Comparison of ENCODE assay signal across 18 cellular contexts in the genomic region with DNA sequence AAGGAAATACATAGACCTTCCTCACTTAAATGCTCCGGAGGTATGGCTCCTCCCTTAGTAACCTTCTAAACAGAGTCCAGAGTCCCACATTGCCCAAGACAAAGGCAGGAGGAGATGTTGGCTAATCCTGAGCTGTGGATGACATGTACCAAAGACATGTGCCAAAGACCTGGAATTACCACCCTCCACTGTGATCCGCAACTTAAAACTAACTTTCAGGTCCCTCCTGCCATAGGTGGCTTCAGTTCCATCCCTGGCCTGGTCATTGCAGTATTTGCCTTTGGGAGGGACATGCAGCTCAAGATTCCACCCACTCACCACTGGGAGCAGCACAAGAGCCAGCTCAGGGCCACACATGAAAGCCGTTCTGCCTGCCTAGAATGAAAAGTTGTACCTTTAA. TPM values are rescaled to one million over a fixed set of nuclear protein-coding genes. Genes with fewer than 3 reads are reported as not detected.
DNase-seq lines count a peak whose midpoint lies in the region; ATAC-seq and TF ChIP-seq lines count a peak whose summit lies in the region.
"Had no signal": no experiment of that assay in that cellular context is flagged by ENCODE, and none has a peak within 500 bp of the region (broad histone marks: within the 10 kb centered on the region; RNA-seq: fewer than 3 reads in every experiment).

No MANE protein-coding gene starts in this region.

- H3K36me3 ChIP-seq in Loucy (ENCODE audit: insufficient read depth, low read length): no peaks in the 10 kb centered on the region
- H3K36me3 ChIP-seq in right lobe of liver: no peaks in the 10 kb centered on the region
- peaks cover 0 to 6% (median 0%) of the 10 kb centered on the region in 4 donors for H3K36me3 ChIP-seq in transverse colon
- no peaks in the 10 kb centered on the region for H3K36me3 ChIP-seq in lower lobe of right lung
- H3K36me3 ChIP-seq: BLaER1, suprapubic skin had no signal

- no peaks in the 10 kb centered on the region for H3K4me1 Mint-ChIP-seq in activated CD8-positive, alpha-beta T cell treated with anti-CD3 and anti-CD28 coated beads for 36 hours (ENCODE audit: low read depth)
- H3K4me1 Mint-ChIP-seq: central memory CD8-positive, alpha-beta T cell; naive thymus-derived CD8-positive, alpha-beta T cell had no signal

- H3K79me2 ChIP-seq in Loucy (ENCODE audit: insufficient read depth, low read length): no peaks in the 10 kb centered on the region

- CTCF ChIA-PET in activated CD8-positive, alpha-beta T cell treated with anti-CD3 and anti-CD28 coated beads for 36 hours (lab: Charles Lee): interaction anchor here (0.9 kb wide), 1 partner anchor 242 kb away, joined by 3 read pairs; no protein-coding TSS in a partner anchor

- no peak overlapping the region for H3K4me2 ChIP-seq in Loucy (ENCODE audit: low read depth, low read length, poor library complexity, severe bottlenecking)
- H3K4me2 ChIP-seq: BLaER1 had no signal

- no peak for TF ChIP-seq POLR2A in right lobe of liver (IDR thresholded peaks at IDR 0.05)
- no peak for TF ChIP-seq POLR2A in transverse colon (IDR thresholded peaks at IDR 0.05)

- H3K9me2 ChIP-seq in Loucy (replicated peaks; ENCODE audit: low read depth, low read length): no peaks in the 10 kb centered on the region

- H3K4me3 Mint-ChIP-seq in activated CD8-positive, alpha-beta T cell treated with anti-CD3 and anti-CD28 coated beads for 36 hours: no peak overlapping the region
- H3K4me3 Mint-ChIP-seq: central memory CD8-positive, alpha-beta T cell; effector memory CD8-positive, alpha-beta T cell; naive thymus-derived CD8-positive, alpha-beta T cell had no signal

- no peak overlapping the region for H3K9ac ChIP-seq in Loucy (ENCODE audit: low read depth, low read length, poor library complexity, severe bottlenecking)
- H3K9ac ChIP-seq: BLaER1 had no signal

- TF ChIP-seq CTCF in Loucy (conservative IDR thresholded peaks at IDR 0.05; ENCODE audit: low read length) (0 out of 2 replicates have a peak, but pooled peaks have one; percentile 27), fibroblast of villous mesenchyme (IDR thresholded peaks at IDR 0.05; ENCODE audit: insufficient read depth, low read depth, low read length) (peak; percentile 6), right lobe of liver (IDR thresholded peaks at IDR 0.05) (peak in 2 of 4 donors; percentile 24), transverse colon (IDR thresholded peaks at IDR 0.05) (no peak), foreskin fibroblast (IDR thresholded peaks at IDR 0.05; ENCODE audit: low read depth, low read length) (no peak), lower lobe of right lung (IDR thresholded peaks at IDR 0.05) (no peak)
- TF ChIP-seq CTCF in activated CD8-positive, alpha-beta T cell treated with anti-CD3 and anti-CD28 coated beads for 36 hours (IDR thresholded peaks at IDR 0.05): no peak

- no peak overlapping the region for H3K27ac Mint-ChIP-seq in activated CD8-positive, alpha-beta T cell treated with anti-CD3 and anti-CD28 coated beads for 36 hours
- H3K27ac Mint-ChIP-seq: effector memory CD8-positive, alpha-beta T cell; naive thymus-derived CD8-positive, alpha-beta T cell had no signal

- H3K27me3 ChIP-seq in Loucy (ENCODE audit: insufficient read depth, low read length, poor library complexity, severe bottlenecking): no peaks in the 10 kb centered on the region
- H3K27me3 ChIP-seq in right lobe of liver: no peaks in the 10 kb centered on the region
- no peaks in the 10 kb centered on the region for H3K27me3 ChIP-seq in transverse colon
- H3K27me3 ChIP-seq in lower lobe of right lung (ENCODE audit: low read depth): no peaks in the 10 kb centered on the region
- H3K27me3 ChIP-seq: adrenal gland, BLaER1, suprapubic skin had no signal

- no peaks in the 10 kb centered on the region for H3K9me3 Mint-ChIP-seq in activated CD8-positive, alpha-beta T cell treated with anti-CD3 and anti-CD28 coated beads for 36 hours
- H3K9me3 Mint-ChIP-seq: central memory CD8-positive, alpha-beta T cell; effector memory CD8-positive, alpha-beta T cell; naive thymus-derived CD8-positive, alpha-beta T cell had no signal

- peak; percentile 94 to 98 (median 96) for ATAC-seq in right lobe of liver
- no peak for ATAC-seq in activated CD8-positive, alpha-beta T cell treated with anti-CD3 and anti-CD28 coated beads for 36 hours
- ATAC-seq in GM21423 (IDR thresholded peaks at IDR 0.05; ENCODE audit: unreplicated experiment): no peak
- ATAC-seq in lower lobe of right lung: no peak
- ATAC-seq: effector memory CD8-positive, alpha-beta T cell; naive thymus-derived CD8-positive, alpha-beta T cell had no signal

- H3K4me1 ChIP-seq in Loucy (ENCODE audit: insufficient read depth, low read length, poor library complexity, severe bottlenecking) (no peaks in the 10 kb centered on the region), right lobe of liver (peaks cover 0 to 13% (median 2%) of the 10 kb centered on the region in 4 donors), transverse colon (peaks cover 0 to 19% (median 0%) of the 10 kb centered on the region in 4 donors), lower lobe of right lung (no peaks in the 10 kb centered on the region)
- H3K4me1 ChIP-seq: adrenal gland, BLaER1 had no signal

- no peak for DNase-seq in fibroblast of villous mesenchyme (ENCODE audit: low read depth)
- peak in 2 of 3 donors; percentile 65 to 77 for DNase-seq in right lobe of liver
- DNase-seq in transverse colon: peak; percentile 28
- DNase-seq in activated CD8-positive, alpha-beta T cell treated with anti-CD3 and anti-CD28 coated beads for 36 hours: no peak
- DNase-seq in foreskin fibroblast: no peak
- no peak for DNase-seq in lower lobe of right lung
- DNase-seq: adrenal gland; effector memory CD8-positive, alpha-beta T cell; naive thymus-derived CD8-positive, alpha-beta T cell; NCI-H1417 treated with DMSO at 0.1 percent for 48 hours; stimulated activated CD4-positive, alpha-beta T cell treated with anti-CD3 and anti-CD28 coated beads, Interleukin-12 subunit alpha, Interleukin-12 subunit beta, amount 100 ng/mL, for 4 hours; T-helper 9 cell had no signal

- H3K27ac ChIP-seq in right lobe of liver (peak overlapping the region in 2 of 3 donors; percentile 34 to 59), transverse colon (peak overlapping the region in 1 of 4 donors; percentile 40), lower lobe of right lung (no peak overlapping the region)
- H3K27ac ChIP-seq: adrenal gland, BLaER1, suprapubic skin had no signal

- H3K9me3 ChIP-seq in Loucy (ENCODE audit: insufficient read depth, low read depth, low read length) (no peaks in the 10 kb centered on the region), right lobe of liver (no peaks in the 10 kb centered on the region), transverse colon (no peaks in the 10 kb centered on the region), lower lobe of right lung (no peaks in the 10 kb centered on the region)
- H3K9me3 ChIP-seq: adrenal gland, BLaER1, suprapubic skin had no signal

- H3K4me3 ChIP-seq in Loucy (ENCODE audit: low read length, poor library complexity, severe bottlenecking) (no peak overlapping the region), fibroblast of villous mesenchyme (ENCODE audit: low read depth, low read length) (no peak overlapping the region), right lobe of liver (no peak overlapping the region), transverse colon (no peak overlapping the region), foreskin fibroblast (ENCODE audit: low read depth in 1 of 2, low read length in 2 of 2) (no peak overlapping the region), lower lobe of right lung (no peak overlapping the region)
- H3K4me3 ChIP-seq: adrenal gland, BLaER1, suprapubic skin had no signal

- no peaks in the 10 kb centered on the region for H3K36me3 Mint-ChIP-seq in activated CD8-positive, alpha-beta T cell treated with anti-CD3 and anti-CD28 coated beads for 36 hours (ENCODE audit: low read depth)
- H3K36me3 Mint-ChIP-seq: naive thymus-derived CD8-positive, alpha-beta T cell had no signal

- H2AFZ ChIP-seq in Loucy (ENCODE audit: low read length): no peak overlapping the region

- POLR2A ChIA-PET in activated CD8-positive, alpha-beta T cell treated with anti-CD3 and anti-CD28 coated beads for 36 hours (lab: Charles Lee): no interaction called here

- no peak for TF ChIP-seq EP300 in transverse colon (IDR thresholded peaks at IDR 0.05; ENCODE audit: low read depth)

- H4K20me1 ChIP-seq in Loucy (ENCODE audit: insufficient read depth, low read length, poor library complexity, severe bottlenecking): no peaks in the 10 kb centered on the region
- H4K20me1 ChIP-seq: BLaER1 had no signal

- intact Hi-C loops in right lobe of liver (cut with DNase I): no loop called here
- intact Hi-C loops in transverse colon (cut with DNase I; ENCODE audit: low total_unique reads): no loop called here
- intact Hi-C loops in activated CD8-positive, alpha-beta T cell treated with anti-CD3 and anti-CD28 coated beads for 36 hours (cut with micrococcal nuclease): no loop called here
- intact Hi-C loops in lower lobe of right lung (cut with DNase I): no loop called here

- in situ Hi-C loops in transverse colon (cut with MboI; ENCODE audit: low pct_ligation_motif_present in 1 of 4, low pct_unique_long_range_greater_than_20kb in 1 of 4, low sequenced_read_pairs in 3 of 4): loop anchor here in 1 of 4 donors (10.0 kb wide), 1 partner anchor 55 kb away; no protein-coding TSS in a partner anchor

- 46% methylated on average over 2 of the region's 3 CpGs for WGBS in right lobe of liver (ENCODE audit: insufficient coverage, low coverage, low lambda C conversion rate, missing lambda C conversion rate)
- 66 to 69% methylated on average over 2 to 3 of the region's 3 CpGs for WGBS in transverse colon (ENCODE audit: low coverage in 1 of 2), 2 donors

- peaks cover 2% of the 10 kb centered on the region for H3K27me3 Mint-ChIP-seq in activated CD8-positive, alpha-beta T cell treated with anti-CD3 and anti-CD28 coated beads for 36 hours
- H3K27me3 Mint-ChIP-seq: progenitor cell of endocrine pancreas had no signal

- no peaks in the 10 kb centered on the region for H3F3A ChIP-seq in Loucy (ENCODE audit: low read depth)

RNA-seq across cellular contexts. Expression of a gene that starts 28.0 kb away (rescaled TPM):
- total RNA-seq in fibroblast of villous mesenchyme (under 0.01 and 0.43 TPM in 2 replicates), right lobe of liver (under 1 TPM in 4 of 6 experiments, not detected in 2; 0.24 to 0.65 (median 0.61) TPM), transverse colon (10 to 100 TPM in 2 of 4 donors, 1 to 10 TPM in 1, under 1 TPM in 1; 1.00 to 24.3 (median 10.7) TPM), lower lobe of right lung (41.3 TPM)
- total RNA-seq in activated CD8-positive, alpha-beta T cell treated with anti-CD3 and anti-CD28 coated beads for 36 hours: not detected
- total RNA-seq: naive thymus-derived CD8-positive, alpha-beta T cell had no signal

Comparison
In these comparisons a context has a peak if more than half of its experiments do, and no peak if none do; other contexts are left out.
1. CTCF ChIP-seq: peak in Loucy (single experiment) and fibroblast of villous mesenchyme (single experiment); none in transverse colon (0 of 5), activated CD8-positive, alpha-beta T cell treated with anti-CD3 and anti-CD28 coated beads for 36 hours (single experiment), foreskin fibroblast (single experiment) and lower lobe of right lung (single experiment).
2. DNase-seq: peak in right lobe of liver (2 of 3) and transverse colon (single experiment); none in fibroblast of villous mesenchyme (single experiment), activated CD8-positive, alpha-beta T cell treated with anti-CD3 and anti-CD28 coated beads for 36 hours (single experiment), foreskin fibroblast (0 of 2) and lower lobe of right lung (single experiment).
3. ATAC-seq: peak in right lobe of liver (4 of 4); none in activated CD8-positive, alpha-beta T cell treated with anti-CD3 and anti-CD28 coated beads for 36 hours (single experiment), GM21423 (single experiment) and lower lobe of right lung (0 of 2).